In the genomic region with DNA sequence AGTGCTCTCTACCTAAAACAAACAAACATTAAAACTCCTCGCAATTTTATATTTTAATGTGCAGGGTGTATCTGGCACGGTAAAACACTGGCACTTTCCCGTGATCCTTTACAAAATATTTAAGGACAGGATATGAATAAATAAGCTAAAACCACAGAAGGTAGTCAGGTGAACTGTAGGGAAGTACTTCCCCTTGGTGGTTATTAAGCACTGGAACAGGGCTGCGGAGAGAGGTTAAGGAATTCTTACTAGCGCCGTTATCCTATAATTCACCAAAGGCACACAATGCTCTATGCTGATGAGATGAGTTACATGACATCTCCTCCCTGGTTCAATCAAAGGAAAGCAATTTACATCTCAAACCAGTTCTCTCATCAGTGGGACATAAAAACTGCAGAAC, we compare ENCODE assay signal across 1 cellular context.
TF ChIP-seq lines count a peak whose summit lies in the region.

No MANE protein-coding gene starts in this region.

TF ChIP-seq in WTC11, 78 proteins besides CTCF, POLR2A, EP300 and RAD21 (continued from another document):
- TF ChIP-seq, protein P1, sequence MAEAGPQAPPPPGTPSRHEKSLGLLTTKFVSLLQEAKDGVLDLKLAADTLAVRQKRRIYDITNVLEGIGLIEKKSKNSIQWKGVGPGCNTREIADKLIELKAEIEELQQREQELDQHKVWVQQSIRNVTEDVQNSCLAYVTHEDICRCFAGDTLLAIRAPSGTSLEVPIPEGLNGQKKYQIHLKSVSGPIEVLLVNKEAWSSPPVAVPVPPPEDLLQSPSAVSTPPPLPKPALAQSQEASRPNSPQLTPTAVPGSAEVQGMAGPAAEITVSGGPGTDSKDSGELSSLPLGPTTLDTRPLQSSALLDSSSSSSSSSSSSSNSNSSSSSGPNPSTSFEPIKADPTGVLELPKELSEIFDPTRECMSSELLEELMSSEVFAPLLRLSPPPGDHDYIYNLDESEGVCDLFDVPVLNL (CRISPR knock-in tag; IDR thresholded peaks at IDR 0.05; ENCODE audit: borderline replicate concordance, low read depth), result no peak
- no peak for TF ChIP-seq ZNF263 (CRISPR knock-in tag; IDR thresholded peaks at IDR 0.05; ENCODE audit: low read depth)
- TF ChIP-seq NFYB (CRISPR knock-in tag; conservative IDR thresholded peaks at IDR 0.05; ENCODE audit: low read depth), result no peak
- TF ChIP-seq, protein P2, sequence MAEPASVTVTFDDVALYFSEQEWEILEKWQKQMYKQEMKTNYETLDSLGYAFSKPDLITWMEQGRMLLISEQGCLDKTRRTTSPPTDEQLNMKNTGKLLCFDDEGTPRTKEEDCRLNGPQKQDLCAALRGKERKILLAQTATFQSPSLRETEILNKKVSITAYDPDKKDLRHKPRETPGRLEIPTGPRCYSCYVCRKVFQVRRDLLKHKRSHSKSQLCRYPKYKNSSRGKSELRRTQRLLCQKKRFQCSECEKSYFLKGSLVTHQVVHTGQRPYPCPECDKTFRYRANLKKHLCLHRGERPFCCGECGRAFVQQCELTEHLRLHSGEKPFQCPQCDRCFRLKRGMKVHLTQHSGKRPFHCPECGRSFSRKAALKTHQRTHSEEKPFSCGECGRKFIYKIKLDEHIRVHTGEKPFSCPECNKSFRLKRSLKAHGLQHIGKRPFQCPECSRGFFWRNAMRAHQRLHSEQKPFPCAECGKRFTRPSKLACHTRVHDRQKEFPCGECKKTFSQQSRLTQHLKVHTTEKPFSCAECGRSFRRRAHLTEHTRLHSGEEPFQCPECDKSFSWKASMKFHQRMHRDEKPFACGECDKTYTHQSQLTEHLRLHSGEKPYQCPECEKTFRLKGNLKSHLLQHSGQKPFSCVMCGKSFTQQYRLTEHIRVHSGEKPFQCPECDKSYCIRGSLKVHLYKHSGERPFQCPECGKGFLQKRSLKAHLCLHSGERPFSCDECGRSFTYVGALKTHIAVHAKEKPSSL (CRISPR knock-in tag; conservative IDR thresholded peaks at IDR 0.05), result no peak
